1 cellular context compared by ENCODE assay signal in the genomic region with DNA sequence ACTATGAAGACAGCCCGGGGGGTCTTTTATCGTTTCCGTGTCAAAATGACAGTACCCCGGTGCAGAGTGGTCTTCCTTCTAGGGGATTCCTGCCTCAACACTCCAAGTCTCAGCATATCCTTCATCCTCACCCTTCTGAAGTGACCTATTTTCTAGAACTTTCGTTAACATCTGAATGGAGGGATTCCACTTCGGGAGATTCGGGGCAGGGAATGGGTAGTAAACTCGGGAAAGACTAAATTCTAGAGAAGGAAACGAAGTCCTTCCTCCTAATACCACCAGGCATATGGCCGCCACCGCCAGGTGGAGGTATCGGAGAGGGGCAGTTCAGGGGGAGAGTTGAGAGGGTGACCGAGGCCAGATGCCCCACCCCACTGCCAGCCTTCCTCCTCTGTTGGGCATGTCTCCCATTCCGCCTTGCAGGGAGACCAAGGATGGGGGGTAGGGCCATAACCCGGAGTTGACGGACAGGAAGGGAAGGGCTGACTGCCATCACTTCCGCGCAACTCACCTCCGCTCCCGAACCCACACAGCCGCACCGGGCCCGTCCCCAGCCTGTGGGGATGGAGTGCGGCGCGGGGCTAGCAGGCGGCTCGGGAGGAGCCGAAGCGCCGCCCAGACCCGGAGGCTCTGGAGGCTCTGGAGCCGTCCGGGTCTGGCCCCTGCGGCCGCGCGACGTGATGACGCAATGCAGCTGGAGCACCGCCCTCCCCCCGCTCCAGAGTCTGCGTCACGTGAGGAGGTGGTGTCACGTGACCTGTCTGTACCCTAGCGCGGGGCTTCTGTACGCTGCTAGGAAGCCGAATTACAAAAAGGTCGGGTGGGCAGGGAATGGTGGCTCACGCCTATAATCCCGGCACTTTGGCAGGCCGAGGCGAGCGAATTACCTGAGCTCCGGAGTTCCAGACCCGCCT.
A peak's percentile ranks its signal among the peaks of the same experiment; 100 is the strongest.
TF ChIP-seq lines count a peak whose summit lies in the region.

A gene (minus strand): TSS at position 657 of the 914 bp plus-strand sequence. CDS start 2,072 bp downstream, outside the sequence.

TF ChIP-seq in K562, 482 proteins besides CTCF, POLR2A, EP300 and RAD21 (continued from another document and continues in another):
- TF ChIP-seq, protein P1, sequence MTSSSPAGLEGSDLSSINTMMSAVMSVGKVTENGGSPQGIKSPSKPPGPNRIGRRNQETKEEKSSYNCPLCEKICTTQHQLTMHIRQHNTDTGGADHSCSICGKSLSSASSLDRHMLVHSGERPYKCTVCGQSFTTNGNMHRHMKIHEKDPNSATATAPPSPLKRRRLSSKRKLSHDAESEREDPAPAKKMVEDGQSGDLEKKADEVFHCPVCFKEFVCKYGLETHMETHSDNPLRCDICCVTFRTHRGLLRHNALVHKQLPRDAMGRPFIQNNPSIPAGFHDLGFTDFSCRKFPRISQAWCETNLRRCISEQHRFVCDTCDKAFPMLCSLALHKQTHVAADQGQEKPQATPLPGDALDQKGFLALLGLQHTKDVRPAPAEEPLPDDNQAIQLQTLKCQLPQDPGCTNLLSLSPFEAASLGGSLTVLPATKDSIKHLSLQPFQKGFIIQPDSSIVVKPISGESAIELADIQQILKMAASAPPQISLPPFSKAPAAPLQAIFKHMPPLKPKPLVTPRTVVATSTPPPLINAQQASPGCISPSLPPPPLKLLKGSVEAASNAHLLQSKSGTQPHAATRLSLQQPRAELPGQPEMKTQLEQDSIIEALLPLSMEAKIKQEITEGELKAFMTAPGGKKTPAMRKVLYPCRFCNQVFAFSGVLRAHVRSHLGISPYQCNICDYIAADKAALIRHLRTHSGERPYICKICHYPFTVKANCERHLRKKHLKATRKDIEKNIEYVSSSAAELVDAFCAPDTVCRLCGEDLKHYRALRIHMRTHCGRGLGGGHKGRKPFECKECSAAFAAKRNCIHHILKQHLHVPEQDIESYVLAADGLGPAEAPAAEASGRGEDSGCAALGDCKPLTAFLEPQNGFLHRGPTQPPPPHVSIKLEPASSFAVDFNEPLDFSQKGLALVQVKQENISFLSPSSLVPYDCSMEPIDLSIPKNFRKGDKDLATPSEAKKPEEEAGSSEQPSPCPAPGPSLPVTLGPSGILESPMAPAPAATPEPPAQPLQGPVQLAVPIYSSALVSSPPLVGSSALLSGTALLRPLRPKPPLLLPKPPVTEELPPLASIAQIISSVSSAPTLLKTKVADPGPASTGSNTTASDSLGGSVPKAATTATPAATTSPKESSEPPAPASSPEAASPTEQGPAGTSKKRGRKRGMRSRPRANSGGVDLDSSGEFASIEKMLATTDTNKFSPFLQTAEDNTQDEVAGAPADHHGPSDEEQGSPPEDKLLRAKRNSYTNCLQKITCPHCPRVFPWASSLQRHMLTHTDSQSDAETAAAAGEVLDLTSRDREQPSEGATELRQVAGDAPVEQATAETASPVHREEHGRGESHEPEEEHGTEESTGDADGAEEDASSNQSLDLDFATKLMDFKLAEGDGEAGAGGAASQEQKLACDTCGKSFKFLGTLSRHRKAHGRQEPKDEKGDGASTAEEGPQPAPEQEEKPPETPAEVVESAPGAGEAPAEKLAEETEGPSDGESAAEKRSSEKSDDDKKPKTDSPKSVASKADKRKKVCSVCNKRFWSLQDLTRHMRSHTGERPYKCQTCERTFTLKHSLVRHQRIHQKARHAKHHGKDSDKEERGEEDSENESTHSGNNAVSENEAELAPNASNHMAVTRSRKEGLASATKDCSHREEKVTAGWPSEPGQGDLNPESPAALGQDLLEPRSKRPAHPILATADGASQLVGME (CRISPR knock-in tag; IDR thresholded peaks at IDR 0.05): 0 out of 2 replicates have a peak, but pooled peaks have one; percentile 92
- TF ChIP-seq PPARD (CRISPR knock-in tag; IDR thresholded peaks at IDR 0.05) (no peak), ZNF76 (CRISPR knock-in tag; IDR thresholded peaks at IDR 0.05; ENCODE audit: borderline replicate concordance) (peak; percentile 14; the same call in 1 of the 2 replicates), ZNF830 (CRISPR knock-in tag; IDR thresholded peaks at IDR 0.05) (no peak), NR2C1 (IDR thresholded peaks at IDR 0.05) (peak; percentile 79), NR2C1 (tag; IDR thresholded peaks at IDR 0.05) (peak; percentile 47), POLR3G (IDR thresholded peaks at IDR 0.05; ENCODE audit: extremely low read depth, insufficient read length, insufficient replicate concordance) (no peak), ZNF197 (CRISPR knock-in tag; IDR thresholded peaks at IDR 0.05; ENCODE audit: low read depth) (peak; percentile 88; the same call in 1 of the 2 replicates), CBFA2T2 (conservative IDR thresholded peaks at IDR 0.05) (peak; percentile 100), RBM39 (optimal IDR thresholded peaks at IDR 0.05; ENCODE audit: low read depth, low read length) (no peak), CBX1 (IDR thresholded peaks at IDR 0.05; ENCODE audit: low read depth) (peak; percentile 29; the same call in 1 of the 2 replicates), ASH1L (IDR thresholded peaks at IDR 0.05; ENCODE audit: borderline replicate concordance, low read depth, partially characterized antibody) (no peak), PTBP1 (IDR thresholded peaks at IDR 0.05; ENCODE audit: low read depth, low read length) (no peak), DACH1 (IDR thresholded peaks at IDR 0.05; ENCODE audit: partially characterized antibody) (peak; percentile 83), ZNF41 (CRISPR knock-in tag; conservative IDR thresholded peaks at IDR 0.05) (no peak), OTX1 (CRISPR knock-in tag; IDR thresholded peaks at IDR 0.05) (peak; percentile 66; the same call in 1 of the 2 replicates), YY1 (IDR thresholded peaks at IDR 0.05; ENCODE audit: borderline replicate concordance in 1 of 3, control insufficient read depth in 1 of 3, extremely low read depth in 1 of 3, insufficient read depth in 3 of 3, insufficient read length in 1 of 3, insufficient replicate concordance in 2 of 3, low read depth in 1 of 3, low read length in 2 of 3) (peak; percentile 19 to 76 (median 55))
- TF ChIP-seq, protein P2, sequence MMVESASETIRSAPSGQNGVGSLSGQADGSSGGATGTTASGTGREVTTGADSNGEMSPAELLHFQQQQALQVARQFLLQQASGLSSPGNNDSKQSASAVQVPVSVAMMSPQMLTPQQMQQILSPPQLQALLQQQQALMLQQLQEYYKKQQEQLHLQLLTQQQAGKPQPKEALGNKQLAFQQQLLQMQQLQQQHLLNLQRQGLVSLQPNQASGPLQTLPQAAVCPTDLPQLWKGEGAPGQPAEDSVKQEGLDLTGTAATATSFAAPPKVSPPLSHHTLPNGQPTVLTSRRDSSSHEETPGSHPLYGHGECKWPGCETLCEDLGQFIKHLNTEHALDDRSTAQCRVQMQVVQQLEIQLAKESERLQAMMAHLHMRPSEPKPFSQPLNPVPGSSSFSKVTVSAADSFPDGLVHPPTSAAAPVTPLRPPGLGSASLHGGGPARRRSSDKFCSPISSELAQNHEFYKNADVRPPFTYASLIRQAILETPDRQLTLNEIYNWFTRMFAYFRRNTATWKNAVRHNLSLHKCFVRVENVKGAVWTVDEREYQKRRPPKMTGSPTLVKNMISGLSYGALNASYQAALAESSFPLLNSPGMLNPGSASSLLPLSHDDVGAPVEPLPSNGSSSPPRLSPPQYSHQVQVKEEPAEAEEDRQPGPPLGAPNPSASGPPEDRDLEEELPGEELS (CRISPR knock-in tag; IDR thresholded peaks at IDR 0.05; ENCODE audit: borderline replicate concordance): 0 out of 2 replicates have a peak, but pooled peaks have one; percentile 21
- TF ChIP-seq, protein P3, sequence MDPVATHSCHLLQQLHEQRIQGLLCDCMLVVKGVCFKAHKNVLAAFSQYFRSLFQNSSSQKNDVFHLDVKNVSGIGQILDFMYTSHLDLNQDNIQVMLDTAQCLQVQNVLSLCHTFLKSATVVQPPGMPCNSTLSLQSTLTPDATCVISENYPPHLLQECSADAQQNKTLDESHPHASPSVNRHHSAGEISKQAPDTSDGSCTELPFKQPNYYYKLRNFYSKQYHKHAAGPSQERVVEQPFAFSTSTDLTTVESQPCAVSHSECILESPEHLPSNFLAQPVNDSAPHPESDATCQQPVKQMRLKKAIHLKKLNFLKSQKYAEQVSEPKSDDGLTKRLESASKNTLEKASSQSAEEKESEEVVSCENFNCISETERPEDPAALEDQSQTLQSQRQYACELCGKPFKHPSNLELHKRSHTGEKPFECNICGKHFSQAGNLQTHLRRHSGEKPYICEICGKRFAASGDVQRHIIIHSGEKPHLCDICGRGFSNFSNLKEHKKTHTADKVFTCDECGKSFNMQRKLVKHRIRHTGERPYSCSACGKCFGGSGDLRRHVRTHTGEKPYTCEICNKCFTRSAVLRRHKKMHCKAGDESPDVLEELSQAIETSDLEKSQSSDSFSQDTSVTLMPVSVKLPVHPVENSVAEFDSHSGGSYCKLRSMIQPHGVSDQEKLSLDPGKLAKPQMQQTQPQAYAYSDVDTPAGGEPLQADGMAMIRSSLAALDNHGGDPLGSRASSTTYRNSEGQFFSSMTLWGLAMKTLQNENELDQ (CRISPR knock-in tag; IDR thresholded peaks at IDR 0.05; ENCODE audit: borderline replicate concordance): no peak
- TF ChIP-seq, protein P4, sequence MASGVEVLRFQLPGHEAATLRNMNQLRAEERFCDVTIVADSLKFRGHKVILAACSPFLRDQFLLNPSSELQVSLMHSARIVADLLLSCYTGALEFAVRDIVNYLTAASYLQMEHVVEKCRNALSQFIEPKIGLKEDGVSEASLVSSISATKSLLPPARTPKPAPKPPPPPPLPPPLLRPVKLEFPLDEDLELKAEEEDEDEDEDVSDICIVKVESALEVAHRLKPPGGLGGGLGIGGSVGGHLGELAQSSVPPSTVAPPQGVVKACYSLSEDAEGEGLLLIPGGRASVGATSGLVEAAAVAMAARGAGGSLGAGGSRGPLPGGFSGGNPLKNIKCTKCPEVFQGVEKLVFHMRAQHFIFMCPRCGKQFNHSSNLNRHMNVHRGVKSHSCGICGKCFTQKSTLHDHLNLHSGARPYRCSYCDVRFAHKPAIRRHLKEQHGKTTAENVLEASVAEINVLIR (CRISPR knock-in tag; IDR thresholded peaks at IDR 0.05): peak; percentile 92
- TF ChIP-seq, protein P5, sequence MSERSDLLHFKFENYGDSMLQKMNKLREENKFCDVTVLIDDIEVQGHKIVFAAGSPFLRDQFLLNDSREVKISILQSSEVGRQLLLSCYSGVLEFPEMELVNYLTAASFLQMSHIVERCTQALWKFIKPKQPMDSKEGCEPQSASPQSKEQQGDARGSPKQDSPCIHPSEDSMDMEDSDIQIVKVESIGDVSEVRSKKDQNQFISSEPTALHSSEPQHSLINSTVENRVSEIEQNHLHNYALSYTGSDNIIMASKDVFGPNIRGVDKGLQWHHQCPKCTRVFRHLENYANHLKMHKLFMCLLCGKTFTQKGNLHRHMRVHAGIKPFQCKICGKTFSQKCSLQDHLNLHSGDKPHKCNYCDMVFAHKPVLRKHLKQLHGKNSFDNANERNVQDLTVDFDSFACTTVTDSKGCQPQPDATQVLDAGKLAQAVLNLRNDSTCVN (CRISPR knock-in tag; IDR thresholded peaks at IDR 0.05): no peak
- TF ChIP-seq, protein P6, sequence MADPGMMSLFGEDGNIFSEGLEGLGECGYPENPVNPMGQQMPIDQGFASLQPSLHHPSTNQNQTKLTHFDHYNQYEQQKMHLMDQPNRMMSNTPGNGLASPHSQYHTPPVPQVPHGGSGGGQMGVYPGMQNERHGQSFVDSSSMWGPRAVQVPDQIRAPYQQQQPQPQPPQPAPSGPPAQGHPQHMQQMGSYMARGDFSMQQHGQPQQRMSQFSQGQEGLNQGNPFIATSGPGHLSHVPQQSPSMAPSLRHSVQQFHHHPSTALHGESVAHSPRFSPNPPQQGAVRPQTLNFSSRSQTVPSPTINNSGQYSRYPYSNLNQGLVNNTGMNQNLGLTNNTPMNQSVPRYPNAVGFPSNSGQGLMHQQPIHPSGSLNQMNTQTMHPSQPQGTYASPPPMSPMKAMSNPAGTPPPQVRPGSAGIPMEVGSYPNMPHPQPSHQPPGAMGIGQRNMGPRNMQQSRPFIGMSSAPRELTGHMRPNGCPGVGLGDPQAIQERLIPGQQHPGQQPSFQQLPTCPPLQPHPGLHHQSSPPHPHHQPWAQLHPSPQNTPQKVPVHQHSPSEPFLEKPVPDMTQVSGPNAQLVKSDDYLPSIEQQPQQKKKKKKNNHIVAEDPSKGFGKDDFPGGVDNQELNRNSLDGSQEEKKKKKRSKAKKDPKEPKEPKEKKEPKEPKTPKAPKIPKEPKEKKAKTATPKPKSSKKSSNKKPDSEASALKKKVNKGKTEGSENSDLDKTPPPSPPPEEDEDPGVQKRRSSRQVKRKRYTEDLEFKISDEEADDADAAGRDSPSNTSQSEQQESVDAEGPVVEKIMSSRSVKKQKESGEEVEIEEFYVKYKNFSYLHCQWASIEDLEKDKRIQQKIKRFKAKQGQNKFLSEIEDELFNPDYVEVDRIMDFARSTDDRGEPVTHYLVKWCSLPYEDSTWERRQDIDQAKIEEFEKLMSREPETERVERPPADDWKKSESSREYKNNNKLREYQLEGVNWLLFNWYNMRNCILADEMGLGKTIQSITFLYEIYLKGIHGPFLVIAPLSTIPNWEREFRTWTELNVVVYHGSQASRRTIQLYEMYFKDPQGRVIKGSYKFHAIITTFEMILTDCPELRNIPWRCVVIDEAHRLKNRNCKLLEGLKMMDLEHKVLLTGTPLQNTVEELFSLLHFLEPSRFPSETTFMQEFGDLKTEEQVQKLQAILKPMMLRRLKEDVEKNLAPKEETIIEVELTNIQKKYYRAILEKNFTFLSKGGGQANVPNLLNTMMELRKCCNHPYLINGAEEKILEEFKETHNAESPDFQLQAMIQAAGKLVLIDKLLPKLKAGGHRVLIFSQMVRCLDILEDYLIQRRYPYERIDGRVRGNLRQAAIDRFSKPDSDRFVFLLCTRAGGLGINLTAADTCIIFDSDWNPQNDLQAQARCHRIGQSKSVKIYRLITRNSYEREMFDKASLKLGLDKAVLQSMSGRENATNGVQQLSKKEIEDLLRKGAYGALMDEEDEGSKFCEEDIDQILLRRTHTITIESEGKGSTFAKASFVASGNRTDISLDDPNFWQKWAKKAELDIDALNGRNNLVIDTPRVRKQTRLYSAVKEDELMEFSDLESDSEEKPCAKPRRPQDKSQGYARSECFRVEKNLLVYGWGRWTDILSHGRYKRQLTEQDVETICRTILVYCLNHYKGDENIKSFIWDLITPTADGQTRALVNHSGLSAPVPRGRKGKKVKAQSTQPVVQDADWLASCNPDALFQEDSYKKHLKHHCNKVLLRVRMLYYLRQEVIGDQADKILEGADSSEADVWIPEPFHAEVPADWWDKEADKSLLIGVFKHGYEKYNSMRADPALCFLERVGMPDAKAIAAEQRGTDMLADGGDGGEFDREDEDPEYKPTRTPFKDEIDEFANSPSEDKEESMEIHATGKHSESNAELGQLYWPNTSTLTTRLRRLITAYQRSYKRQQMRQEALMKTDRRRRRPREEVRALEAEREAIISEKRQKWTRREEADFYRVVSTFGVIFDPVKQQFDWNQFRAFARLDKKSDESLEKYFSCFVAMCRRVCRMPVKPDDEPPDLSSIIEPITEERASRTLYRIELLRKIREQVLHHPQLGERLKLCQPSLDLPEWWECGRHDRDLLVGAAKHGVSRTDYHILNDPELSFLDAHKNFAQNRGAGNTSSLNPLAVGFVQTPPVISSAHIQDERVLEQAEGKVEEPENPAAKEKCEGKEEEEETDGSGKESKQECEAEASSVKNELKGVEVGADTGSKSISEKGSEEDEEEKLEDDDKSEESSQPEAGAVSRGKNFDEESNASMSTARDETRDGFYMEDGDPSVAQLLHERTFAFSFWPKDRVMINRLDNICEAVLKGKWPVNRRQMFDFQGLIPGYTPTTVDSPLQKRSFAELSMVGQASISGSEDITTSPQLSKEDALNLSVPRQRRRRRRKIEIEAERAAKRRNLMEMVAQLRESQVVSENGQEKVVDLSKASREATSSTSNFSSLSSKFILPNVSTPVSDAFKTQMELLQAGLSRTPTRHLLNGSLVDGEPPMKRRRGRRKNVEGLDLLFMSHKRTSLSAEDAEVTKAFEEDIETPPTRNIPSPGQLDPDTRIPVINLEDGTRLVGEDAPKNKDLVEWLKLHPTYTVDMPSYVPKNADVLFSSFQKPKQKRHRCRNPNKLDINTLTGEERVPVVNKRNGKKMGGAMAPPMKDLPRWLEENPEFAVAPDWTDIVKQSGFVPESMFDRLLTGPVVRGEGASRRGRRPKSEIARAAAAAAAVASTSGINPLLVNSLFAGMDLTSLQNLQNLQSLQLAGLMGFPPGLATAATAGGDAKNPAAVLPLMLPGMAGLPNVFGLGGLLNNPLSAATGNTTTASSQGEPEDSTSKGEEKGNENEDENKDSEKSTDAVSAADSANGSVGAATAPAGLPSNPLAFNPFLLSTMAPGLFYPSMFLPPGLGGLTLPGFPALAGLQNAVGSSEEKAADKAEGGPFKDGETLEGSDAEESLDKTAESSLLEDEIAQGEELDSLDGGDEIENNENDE (IDR thresholded peaks at IDR 0.05; ENCODE audit: low read depth, low read length): no peak
